In genomic region chr16:89670496-89671431, GRCh38 we compare ENCODE assay signal across 17 cellular contexts. TPM values are rescaled to one million over a fixed set of nuclear protein-coding genes. Genes with fewer than 3 reads are reported as not detected.
DNase-seq lines count a peak whose midpoint lies in the region; ATAC-seq and TF ChIP-seq lines count a peak whose summit lies in the region.
"Had no signal": no experiment of that assay in that cellular context is flagged by ENCODE, and none has a peak within 500 bp of the region (broad histone marks: within the 10 kb centered on the region; RNA-seq: fewer than 3 reads in every experiment).

No MANE protein-coding gene starts in this region.

- CTCF ChIA-PET in HEK293 (lab: Yijun Ruan, JAX) = interaction anchor here (0.6 to 1.0 kb wide), 5 partner anchors 14 to 468 kb away, joined by 3 to 4 read pairs (median 3); partner anchors contain the start of gene CHMP1A

- H3K4me1 ChIP-seq in HEK293 (ENCODE audit: control insufficient read depth, insufficient read depth, low read length) = no peaks in the 10 kb centered on the region
- H3K4me1 ChIP-seq in gastrocnemius medialis = no peaks in the 10 kb centered on the region
- H3K4me1 ChIP-seq: esophagus muscularis mucosa had no signal

- TF ChIP-seq CTCF in HEK293 (tag by site-specific recombination; IDR thresholded peaks at IDR 0.05) (no peak), foreskin fibroblast (IDR thresholded peaks at IDR 0.05; ENCODE audit: low read depth, low read length) (no peak), gastrocnemius medialis (IDR thresholded peaks at IDR 0.05 in 4 of 5, conservative IDR thresholded peaks at IDR 0.05 in 1 of 5) (no peak)

- no peak for TF ChIP-seq POLR2A in gastrocnemius medialis (IDR thresholded peaks at IDR 0.05)

- in situ Hi-C loops in ACHN (cut with HindIII; ENCODE audit: low pct_ligation_motif_present, low pct_unique_long_range_greater_than_20kb, low sequenced_read_pairs) = no loop called here
- in situ Hi-C loops in gastrocnemius medialis (cut with MboI; ENCODE audit: low sequenced_read_pairs in 4 of 4) = no loop called here

- peak; percentile 25 for DNase-seq in ACHN
- peak; percentile 20 to 61 for DNase-seq in foreskin fibroblast
- DNase-seq in HUDEP-2 (lab: John Stamatoyannopoulos, UW; ENCODE audit: unreplicated experiment in 76 of 76) = no peak
- no peak for DNase-seq in activated CD8-positive, alpha-beta memory T cell treated with anti-CD3 and anti-CD28 coated beads, Interleukin-2, amount 50 U/mL, for 4 hours
- no peak for DNase-seq in gastrocnemius medialis
- DNase-seq: activated CD4-positive, alpha-beta T cell treated with anti-CD3 and anti-CD28 coated beads, Interleukin-2, amount 10 ng/mL, durations not matched to agents 7 days and 5 days; activated effector memory CD4-positive, alpha-beta T cell treated with Interleukin-2 at 50 U/mL for 16 hours; CD4-positive, alpha-beta T cell; GDM1; KG1; NK-92 treated with Interleukin-12 subunit alpha and Interleukin-12 subunit beta, amount 100 ng/mL, for 24 hours; stimulated activated CD4-positive, alpha-beta T cell treated with anti-CD3 and anti-CD28 coated beads, Interleukin-4, amount 100 ng/mL, for 1 hour; stimulated activated naive CD4-positive, alpha-beta T cell had no signal

- POLR2A ChIA-PET in HEK293 (lab: Yijun Ruan, JAX) = interaction anchor here (0.6 to 0.7 kb wide), 2 partner anchors 72 to 221 kb away, joined by 3 to 5 read pairs; no protein-coding TSS in a partner anchor

- no peak overlapping the region for H3K4me3 ChIP-seq in HEK293 (ENCODE audit: low read depth, low read length)
- H3K4me3 ChIP-seq in foreskin fibroblast (ENCODE audit: low read depth in 1 of 2, low read length in 2 of 2) = no peak overlapping the region
- H3K4me3 ChIP-seq in gastrocnemius medialis = no peak overlapping the region
- H3K4me3 ChIP-seq: esophagus muscularis mucosa had no signal

- intact Hi-C loops in gastrocnemius medialis (cut with DNase I; ENCODE audit: low total_unique reads) = no loop called here

- ATAC-seq in SK-N-SH treated with all-trans-retinoic acid at 6 μM for 48 hours (peak; percentile 67), GM21447 (IDR thresholded peaks at IDR 0.05; ENCODE audit: unreplicated experiment) (no peak), gastrocnemius medialis (no peak)

- no peaks in the 10 kb centered on the region for H3K9me3 ChIP-seq in HEK293 (ENCODE audit: control insufficient read depth, insufficient read depth, low read depth, low read length)
- no peaks in the 10 kb centered on the region for H3K9me3 ChIP-seq in gastrocnemius medialis
- H3K9me3 ChIP-seq: esophagus muscularis mucosa had no signal

- H3K27ac ChIP-seq in HEK293 (ENCODE audit: extremely low read depth, low read depth, low read length) (no peak overlapping the region), gastrocnemius medialis (no peak overlapping the region)
- H3K27ac ChIP-seq: esophagus muscularis mucosa had no signal

- H3K36me3 ChIP-seq in HEK293 (ENCODE audit: control insufficient read depth in 2 of 2, insufficient read depth in 1 of 2, low read length in 2 of 2) (peaks cover 0 to 2% of the 10 kb centered on the region in 2 experiments; a peak in 2 of 3 replicates), gastrocnemius medialis (no peaks in the 10 kb centered on the region)

- no peaks in the 10 kb centered on the region for H3K27me3 ChIP-seq in gastrocnemius medialis
- H3K27me3 ChIP-seq: esophagus muscularis mucosa had no signal

TF ChIP-seq in HEK293, 187 proteins besides CTCF, POLR2A, EP300 and RAD21:
- TF ChIP-seq ZNF335 (tag by site-specific recombination; conservative IDR thresholded peaks at IDR 0.05) (peak; percentile 34; the same call in 1 of the 2 replicates), ZSCAN23 (tag by site-specific recombination; IDR thresholded peaks at IDR 0.05) (no peak), ZNF169 (tag by site-specific recombination; IDR thresholded peaks at IDR 0.05) (no peak)

TF ChIP-seq in SK-N-SH treated with all-trans-retinoic acid at 6 μM for 48 hours, 23 proteins besides CTCF, POLR2A, EP300 and RAD21:
- TF ChIP-seq ZNF565 (CRISPR knock-in tag; conservative IDR thresholded peaks at IDR 0.05; ENCODE audit: low read depth) (no peak), OSR1 (CRISPR knock-in tag; IDR thresholded peaks at IDR 0.05) (no peak), TOX (CRISPR knock-in tag; IDR thresholded peaks at IDR 0.05; ENCODE audit: borderline replicate concordance) (no peak), ESRRG (CRISPR knock-in tag; IDR thresholded peaks at IDR 0.05) (no peak), BACH2 (CRISPR knock-in tag; IDR thresholded peaks at IDR 0.05; ENCODE audit: borderline replicate concordance) (no peak), CREB5 (CRISPR knock-in tag; IDR thresholded peaks at IDR 0.05; ENCODE audit: low read depth) (no peak), ZFP3 (CRISPR knock-in tag; IDR thresholded peaks at IDR 0.05) (no peak), TCF4 (CRISPR knock-in tag; IDR thresholded peaks at IDR 0.05; ENCODE audit: borderline replicate concordance) (no peak), ZFP30 (CRISPR knock-in tag; IDR thresholded peaks at IDR 0.05) (no peak), ZNF8 (CRISPR knock-in tag; IDR thresholded peaks at IDR 0.05) (no peak), CSRNP3 (CRISPR knock-in tag; IDR thresholded peaks at IDR 0.05) (no peak), ZC3H10 (CRISPR knock-in tag; IDR thresholded peaks at IDR 0.05) (no peak), SNAI2 (CRISPR knock-in tag; IDR thresholded peaks at IDR 0.05) (no peak), POU6F1 (CRISPR knock-in tag; IDR thresholded peaks at IDR 0.05; ENCODE audit: borderline replicate concordance, low read depth) (no peak), ARNTL (CRISPR knock-in tag; IDR thresholded peaks at IDR 0.05; ENCODE audit: borderline replicate concordance, low read depth) (no peak), RARB (CRISPR knock-in tag; IDR thresholded peaks at IDR 0.05) (no peak), CSDC2 (CRISPR knock-in tag; IDR thresholded peaks at IDR 0.05) (no peak), ISL1 (CRISPR knock-in tag; IDR thresholded peaks at IDR 0.05) (no peak)
- TF ChIP-seq, protein P1, sequence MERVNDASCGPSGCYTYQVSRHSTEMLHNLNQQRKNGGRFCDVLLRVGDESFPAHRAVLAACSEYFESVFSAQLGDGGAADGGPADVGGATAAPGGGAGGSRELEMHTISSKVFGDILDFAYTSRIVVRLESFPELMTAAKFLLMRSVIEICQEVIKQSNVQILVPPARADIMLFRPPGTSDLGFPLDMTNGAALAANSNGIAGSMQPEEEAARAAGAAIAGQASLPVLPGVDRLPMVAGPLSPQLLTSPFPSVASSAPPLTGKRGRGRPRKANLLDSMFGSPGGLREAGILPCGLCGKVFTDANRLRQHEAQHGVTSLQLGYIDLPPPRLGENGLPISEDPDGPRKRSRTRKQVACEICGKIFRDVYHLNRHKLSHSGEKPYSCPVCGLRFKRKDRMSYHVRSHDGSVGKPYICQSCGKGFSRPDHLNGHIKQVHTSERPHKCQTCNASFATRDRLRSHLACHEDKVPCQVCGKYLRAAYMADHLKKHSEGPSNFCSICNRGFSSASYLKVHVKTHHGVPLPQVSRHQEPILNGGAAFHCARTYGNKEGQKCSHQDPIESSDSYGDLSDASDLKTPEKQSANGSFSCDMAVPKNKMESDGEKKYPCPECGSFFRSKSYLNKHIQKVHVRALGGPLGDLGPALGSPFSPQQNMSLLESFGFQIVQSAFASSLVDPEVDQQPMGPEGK (CRISPR knock-in tag; IDR thresholded peaks at IDR 0.05; ENCODE audit: borderline replicate concordance) = no peak

RNA-seq across cellular contexts. Expression of gene SPATA33, which starts 13.1 kb away (rescaled TPM):
- total RNA-seq in gastrocnemius medialis = 1 to 10 TPM; 1.2 to 2.7 (median 2.1) TPM

RNA-seq across cellular contexts. Expression of gene CHMP1A, which starts 13.3 kb away (rescaled TPM):
- 100 to 1,000 TPM in 1 of 4 donors, 10 to 100 TPM in 3; 53.4 to 105 (median 78.8) TPM for total RNA-seq in gastrocnemius medialis

RNA-seq across cellular contexts. Expression of gene CDK10, which starts 15.7 kb away (rescaled TPM):
- 10 to 100 TPM; 16.9 to 26.1 (median 19.7) TPM for total RNA-seq in gastrocnemius medialis

RNA-seq across cellular contexts. Expression of gene SPATA2L, which starts 30.7 kb away (rescaled TPM):
- total RNA-seq in gastrocnemius medialis = 1 to 10 TPM; 1.3 to 7.5 (median 3.2) TPM

RNA-seq across cellular contexts. Expression of gene VPS9D1, which starts 49.9 kb away (rescaled TPM):
- total RNA-seq in gastrocnemius medialis = 1 to 10 TPM; 2.3 to 9.4 (median 3.4) TPM

Comparison
In these comparisons a context has a peak if more than half of its experiments do, and no peak if none do; other contexts are left out.
1. DNase-seq: peak in ACHN (single experiment) and foreskin fibroblast (2 of 2); none in HUDEP-2 (0 of 76), activated CD8-positive, alpha-beta memory T cell treated with anti-CD3 and anti-CD28 coated beads, Interleukin-2, amount 50 U/mL, for 4 hours (single experiment) and gastrocnemius medialis (0 of 2).